ENCODE assay signal across 22 cellular contexts in genomic region chr1:194903524-194903923, GRCh38.
"Had no signal": no experiment of that assay in that cellular context is flagged by ENCODE, and none has a peak within 500 bp of the region (broad histone marks: within the 10 kb centered on the region; RNA-seq: fewer than 3 reads in every experiment).

No MANE protein-coding gene starts in this region.

- DNase-seq: activated CD4-positive, alpha-beta T cell treated with anti-CD3 and anti-CD28 coated beads for 36 hours; activated CD4-positive, CD25-positive, alpha-beta regulatory T cell; activated CD8-positive, alpha-beta memory T cell treated with anti-CD3 and anti-CD28 coated beads, Interleukin-2, amount 10 ng/mL, durations not matched to agents 7 days and 5 days; activated CD8-positive, alpha-beta T cell treated with anti-CD3 and anti-CD28 coated beads, Interleukin-2, amount 10 ng/mL, durations not matched to agents 7 days and 5 days; activated naive CD8-positive, alpha-beta T cell treated with anti-CD3 and anti-CD28 coated beads, Interleukin-2, amount 50 U/mL, for 24 hours; activated T-cell treated with anti-CD3 and anti-CD28 coated beads, Interleukin-2, amount 50 U/mL, for 48 hours; amygdala; central memory CD4-positive, alpha-beta T cell; head of caudate nucleus; hypothalamus; immature natural killer cell; kidney; left colon; mammary epithelial cell; right lobe of liver; stimulated activated CD4-positive, alpha-beta T cell treated with anti-CD3 and anti-CD28 coated beads, Interleukin-4, amount 100 ng/mL, for 1 hour; stimulated activated naive CD8-positive, alpha-beta T cell treated with anti-CD3 and anti-CD28 coated beads, Interleukin-15, Interleukin-2, amounts not matched to agents 100 U/mL and 50 U/mL, for 24 hours; T1000; testis; uterus had no signal

- H3K9me3 ChIP-seq: breast epithelium, right lobe of liver, testis, uterus had no signal

- ATAC-seq: activated CD4-positive, alpha-beta T cell treated with anti-CD3 and anti-CD28 coated beads for 36 hours; activated CD8-positive, alpha-beta memory T cell treated with anti-CD3 and anti-CD28 coated beads, Interleukin-2, amount 10 ng/mL, durations not matched to agents 7 days and 5 days; activated CD8-positive, alpha-beta T cell treated with anti-CD3 and anti-CD28 coated beads, Interleukin-2, amount 10 ng/mL, durations not matched to agents 7 days and 5 days; activated naive CD8-positive, alpha-beta T cell treated with anti-CD3 and anti-CD28 coated beads, Interleukin-2, amount 50 U/mL, for 24 hours; left colon; right lobe of liver; stimulated activated naive CD8-positive, alpha-beta T cell treated with anti-CD3 and anti-CD28 coated beads, Interleukin-15, Interleukin-2, amounts not matched to agents 100 U/mL and 50 U/mL, for 24 hours had no signal

- H3K27me3 ChIP-seq: breast epithelium, right lobe of liver, testis, uterus had no signal

- H3K4me3 ChIP-seq: breast epithelium, right lobe of liver, testis, uterus had no signal

- H3K4me1 ChIP-seq: breast epithelium, right lobe of liver, testis, uterus had no signal

- H3K36me3 ChIP-seq: breast epithelium, right lobe of liver, uterus had no signal

- H3K27ac ChIP-seq: breast epithelium, right lobe of liver, testis, uterus had no signal

- FAIRE-seq: endothelial cell of umbilical vein had no signal
